ENCODE assay signal across 2 cellular contexts in genomic region chr14:31541702-31542101, GRCh38.
TF ChIP-seq lines count a peak whose summit lies in the region.

No MANE protein-coding gene starts in this region.

TF ChIP-seq in GM23338, 12 proteins besides CTCF, POLR2A, EP300 and RAD21:
- TF ChIP-seq EZH2phosphoT487 (IDR thresholded peaks at IDR 0.05; ENCODE audit: unreplicated experiment) (no peak), JUNB (IDR thresholded peaks at IDR 0.05; ENCODE audit: unreplicated experiment) (no peak), CREB1 (CRISPR knock-in tag; IDR thresholded peaks at IDR 0.05; ENCODE audit: low read depth) (no peak), NANOG (IDR thresholded peaks at IDR 0.05; ENCODE audit: borderline replicate concordance) (no peak), ZNF331 (CRISPR knock-in tag; IDR thresholded peaks at IDR 0.05; ENCODE audit: low read depth) (no peak)
TF ChIP-seq in GM23338: peak in this region for 0.

TF ChIP-seq in K562, 482 proteins besides CTCF, POLR2A, EP300 and RAD21:
- no peak for TF ChIP-seq IRF1 (CRISPR knock-in tag; IDR thresholded peaks at IDR 0.05; ENCODE audit: borderline replicate concordance)
- TF ChIP-seq ETS1 (conservative IDR thresholded peaks at IDR 0.05; ENCODE audit: control insufficient read depth, low read depth, low read length): no peak
- TF ChIP-seq MIER1 (IDR thresholded peaks at IDR 0.05; ENCODE audit: low read depth): no peak
- no peak for TF ChIP-seq PRMT5 (CRISPR knock-in tag; IDR thresholded peaks at IDR 0.05)
- no peak for TF ChIP-seq ZNF184 (CRISPR knock-in tag; IDR thresholded peaks at IDR 0.05)
- no peak for TF ChIP-seq NCOA2 (IDR thresholded peaks at IDR 0.05; ENCODE audit: partially characterized antibody in 2 of 2)
- TF ChIP-seq HOXB6 (CRISPR knock-in tag; IDR thresholded peaks at IDR 0.05; ENCODE audit: borderline replicate concordance): no peak
- TF ChIP-seq ATF6 (CRISPR knock-in tag; IDR thresholded peaks at IDR 0.05): no peak
- TF ChIP-seq CBFA2T3 (IDR thresholded peaks at IDR 0.05): peak; percentile 55
- TF ChIP-seq CREB1 (IDR thresholded peaks at IDR 0.05): no peak
- TF ChIP-seq CREB1 (CRISPR knock-in tag; IDR thresholded peaks at IDR 0.05): no peak
- peak; percentile 53 for TF ChIP-seq NFIC (IDR thresholded peaks at IDR 0.05)
- no peak for TF ChIP-seq ZNF354B (CRISPR knock-in tag; IDR thresholded peaks at IDR 0.05)
- no peak for TF ChIP-seq ATF7 (IDR thresholded peaks at IDR 0.05)
- no peak for TF ChIP-seq SIRT6 (IDR thresholded peaks at IDR 0.05; ENCODE audit: low read depth, low read length)
- no peak for TF ChIP-seq NR2F6 (CRISPR knock-in tag; IDR thresholded peaks at IDR 0.05)
- TF ChIP-seq PRPF4 (IDR thresholded peaks at IDR 0.05; ENCODE audit: insufficient read depth, low read depth, low read length, poor library complexity, severe bottlenecking): no peak
- peak; percentile 28 for TF ChIP-seq MEIS2 (IDR thresholded peaks at IDR 0.05; ENCODE audit: partially characterized antibody)
- TF ChIP-seq SMARCA4 (IDR thresholded peaks at IDR 0.05): no peak
- TF ChIP-seq POLR2AphosphoS2 (IDR thresholded peaks at IDR 0.05; ENCODE audit: low read length): no peak
- TF ChIP-seq SRSF3 (IDR thresholded peaks at IDR 0.05; ENCODE audit: insufficient read depth, low read length): no peak
- TF ChIP-seq SMAD4 (CRISPR knock-in tag; conservative IDR thresholded peaks at IDR 0.05): no peak
- no peak for TF ChIP-seq RHOXF2B (CRISPR knock-in tag; conservative IDR thresholded peaks at IDR 0.05)
- TF ChIP-seq ZHX1 (conservative IDR thresholded peaks at IDR 0.05; ENCODE audit: low read length): no peak
TF ChIP-seq in K562: peak in this region for 3.
